12 cellular contexts compared by ENCODE assay signal in the genomic region with DNA sequence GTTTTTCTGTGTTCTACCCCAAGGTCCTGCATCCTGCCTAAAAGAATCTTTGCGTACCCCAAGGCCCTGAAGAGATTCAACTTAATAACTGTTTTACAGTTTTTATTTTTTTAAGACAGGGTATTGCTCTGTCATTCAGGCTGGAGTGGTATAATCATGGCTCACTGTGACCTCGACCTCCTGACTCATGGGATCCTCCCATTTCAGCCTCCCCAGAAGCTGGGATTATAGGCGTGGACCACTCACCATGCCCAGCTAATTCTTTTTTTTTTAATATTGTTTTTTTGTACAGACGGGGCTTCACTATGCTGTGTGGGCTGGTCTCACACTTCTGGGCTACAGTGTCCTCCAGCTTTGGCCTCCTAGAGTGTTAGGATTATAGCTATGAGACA. TPM values are rescaled to one million over a fixed set of nuclear protein-coding genes. Genes with fewer than 3 reads are reported as not detected.
DNase-seq lines count a peak whose midpoint lies in the region; ATAC-seq and TF ChIP-seq lines count a peak whose summit lies in the region.
"Had no signal": no experiment of that assay in that cellular context is flagged by ENCODE, and none has a peak within 500 bp of the region (broad histone marks: within the 10 kb centered on the region; RNA-seq: fewer than 3 reads in every experiment).

No MANE protein-coding gene starts in this region.

- H3K4me1 ChIP-seq in DOHH2 (ENCODE audit: control insufficient read depth, low read length) (peaks cover 12% of the 10 kb centered on the region), adipocyte (ENCODE audit: control insufficient read depth, insufficient read depth, low read length) (peaks cover 47% of the 10 kb centered on the region)

- peak overlapping the region; percentile 15 to 90 (median 74) for H3K4me3 Mint-ChIP-seq in naive B cell

- peaks cover 25 to 43% (median 25%) of the 10 kb centered on the region in 3 donors for H3K4me1 Mint-ChIP-seq in naive B cell

- peak overlapping the region; percentile 26; the same call in 1 of the 2 replicates for H3K27ac ChIP-seq in DOHH2 (ENCODE audit: low read depth, low read length)

- H3K27me3 ChIP-seq in DOHH2 (ENCODE audit: control insufficient read depth, low read length) = no peaks in the 10 kb centered on the region
- no peaks in the 10 kb centered on the region for H3K27me3 ChIP-seq in MG63
- no peaks in the 10 kb centered on the region for H3K27me3 ChIP-seq in adipocyte (replicated peaks; ENCODE audit: control insufficient read depth, insufficient read depth, low read length)

- TF ChIP-seq CTCF in DOHH2 (IDR thresholded peaks at IDR 0.05; ENCODE audit: low read depth, low read length, poor library complexity, severe bottlenecking) = no peak

- peak overlapping the region; percentile 76 to 97 (median 92) for H3K27ac Mint-ChIP-seq in naive B cell

- H3K9me3 Mint-ChIP-seq in naive B cell = no peaks in the 10 kb centered on the region
- H3K9me3 Mint-ChIP-seq: activated naive CD4-positive, alpha-beta T cell treated with anti-CD3 and anti-CD28 coated beads, Interleukin-2, amount 50 U/mL, for 72 hours had no signal

- H3K36me3 Mint-ChIP-seq in naive B cell = peaks cover 6 to 7% of the 10 kb centered on the region in 2 donors

- no peaks in the 10 kb centered on the region for H3K9me2 ChIP-seq in DOHH2 (replicated peaks; ENCODE audit: control insufficient read depth, low read length)

- ATAC-seq in naive B cell (ENCODE audit: low read depth in 2 of 2) (peak in 1 of 2 donors; percentile 29), SK-N-SH treated with all-trans-retinoic acid at 6 μM for 48 hours (no peak), HG03439 (IDR thresholded peaks at IDR 0.05; ENCODE audit: unreplicated experiment) (no peak), GM18868 (IDR thresholded peaks at IDR 0.05; ENCODE audit: unreplicated experiment) (no peak)

- DNase-seq in MG63 (peak; percentile 73), adipocyte (ENCODE audit: low read depth) (peak; percentile 19), naive B cell (no peak)
- no peak for DNase-seq in stimulated activated CD4-positive, alpha-beta T cell treated with anti-CD3 and anti-CD28 coated beads, Interleukin-2, amount 100 ng/mL, for 24 hours
- DNase-seq: DND-41, NCI-H1048, NCI-H2227 treated with DMSO at 0.1 percent for 48 hours had no signal

- peaks cover 5% of the 10 kb centered on the region for H3F3A ChIP-seq in DOHH2 (ENCODE audit: control insufficient read depth, insufficient read depth)

- H3K36me3 ChIP-seq in DOHH2 (ENCODE audit: control insufficient read depth, low read length) (peaks cover 72% of the 10 kb centered on the region), MG63 (peaks cover 97% of the 10 kb centered on the region), adipocyte (ENCODE audit: control insufficient read depth, insufficient read depth, low read length, severe bottlenecking) (peaks cover 84% of the 10 kb centered on the region)

- H3K9me3 ChIP-seq in DOHH2 (ENCODE audit: control insufficient read depth, insufficient read depth, low read length) = no peaks in the 10 kb centered on the region
- no peaks in the 10 kb centered on the region for H3K9me3 ChIP-seq in MG63
- H3K9me3 ChIP-seq in adipocyte (ENCODE audit: control insufficient read depth, low read length) = no peaks in the 10 kb centered on the region

- H3K4me2 ChIP-seq in DOHH2 (ENCODE audit: low read length) = 0 out of 2 replicates have a peak overlapping the region, but pooled peaks have one; percentile 7

- H3K9ac ChIP-seq in adipocyte (ENCODE audit: low read length) = peak overlapping the region; percentile 35

- H3K4me3 ChIP-seq in DOHH2 (ENCODE audit: low read length) (no peak overlapping the region), MG63 (no peak overlapping the region), adipocyte (ENCODE audit: low read length) (no peak overlapping the region)

- no peaks in the 10 kb centered on the region for H3K27me3 Mint-ChIP-seq in naive B cell

- H4K20me1 ChIP-seq in DOHH2 (ENCODE audit: control insufficient read depth, insufficient read depth, low read depth, low read length) = no peaks in the 10 kb centered on the region

- H3K79me2 ChIP-seq in DOHH2 (ENCODE audit: control insufficient read depth, low read length) = no peaks in the 10 kb centered on the region

TF ChIP-seq in SK-N-SH treated with all-trans-retinoic acid at 6 μM for 48 hours, 23 proteins besides CTCF, POLR2A, EP300 and RAD21:
- TF ChIP-seq, protein P1, sequence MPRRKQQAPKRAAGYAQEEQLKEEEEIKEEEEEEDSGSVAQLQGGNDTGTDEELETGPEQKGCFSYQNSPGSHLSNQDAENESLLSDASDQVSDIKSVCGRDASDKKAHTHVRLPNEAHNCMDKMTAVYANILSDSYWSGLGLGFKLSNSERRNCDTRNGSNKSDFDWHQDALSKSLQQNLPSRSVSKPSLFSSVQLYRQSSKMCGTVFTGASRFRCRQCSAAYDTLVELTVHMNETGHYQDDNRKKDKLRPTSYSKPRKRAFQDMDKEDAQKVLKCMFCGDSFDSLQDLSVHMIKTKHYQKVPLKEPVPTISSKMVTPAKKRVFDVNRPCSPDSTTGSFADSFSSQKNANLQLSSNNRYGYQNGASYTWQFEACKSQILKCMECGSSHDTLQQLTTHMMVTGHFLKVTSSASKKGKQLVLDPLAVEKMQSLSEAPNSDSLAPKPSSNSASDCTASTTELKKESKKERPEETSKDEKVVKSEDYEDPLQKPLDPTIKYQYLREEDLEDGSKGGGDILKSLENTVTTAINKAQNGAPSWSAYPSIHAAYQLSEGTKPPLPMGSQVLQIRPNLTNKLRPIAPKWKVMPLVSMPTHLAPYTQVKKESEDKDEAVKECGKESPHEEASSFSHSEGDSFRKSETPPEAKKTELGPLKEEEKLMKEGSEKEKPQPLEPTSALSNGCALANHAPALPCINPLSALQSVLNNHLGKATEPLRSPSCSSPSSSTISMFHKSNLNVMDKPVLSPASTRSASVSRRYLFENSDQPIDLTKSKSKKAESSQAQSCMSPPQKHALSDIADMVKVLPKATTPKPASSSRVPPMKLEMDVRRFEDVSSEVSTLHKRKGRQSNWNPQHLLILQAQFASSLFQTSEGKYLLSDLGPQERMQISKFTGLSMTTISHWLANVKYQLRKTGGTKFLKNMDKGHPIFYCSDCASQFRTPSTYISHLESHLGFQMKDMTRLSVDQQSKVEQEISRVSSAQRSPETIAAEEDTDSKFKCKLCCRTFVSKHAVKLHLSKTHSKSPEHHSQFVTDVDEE (CRISPR knock-in tag; IDR thresholded peaks at IDR 0.05) = no peak
- TF ChIP-seq ZNF70 (CRISPR knock-in tag; IDR thresholded peaks at IDR 0.05) (no peak), ZC3H10 (CRISPR knock-in tag; IDR thresholded peaks at IDR 0.05) (no peak), RARB (CRISPR knock-in tag; IDR thresholded peaks at IDR 0.05) (no peak), SNAI2 (CRISPR knock-in tag; IDR thresholded peaks at IDR 0.05) (no peak), ESRRG (CRISPR knock-in tag; IDR thresholded peaks at IDR 0.05) (no peak), ARNTL (CRISPR knock-in tag; IDR thresholded peaks at IDR 0.05; ENCODE audit: borderline replicate concordance, low read depth) (no peak), ZNF565 (CRISPR knock-in tag; conservative IDR thresholded peaks at IDR 0.05; ENCODE audit: low read depth) (no peak), GLIS3 (CRISPR knock-in tag; IDR thresholded peaks at IDR 0.05) (no peak), ZFP3 (CRISPR knock-in tag; IDR thresholded peaks at IDR 0.05) (no peak), PPARA (CRISPR knock-in tag; IDR thresholded peaks at IDR 0.05; ENCODE audit: borderline replicate concordance) (no peak), BACH2 (CRISPR knock-in tag; IDR thresholded peaks at IDR 0.05; ENCODE audit: borderline replicate concordance) (no peak), TCF4 (CRISPR knock-in tag; IDR thresholded peaks at IDR 0.05; ENCODE audit: borderline replicate concordance) (no peak), TOX (CRISPR knock-in tag; IDR thresholded peaks at IDR 0.05; ENCODE audit: borderline replicate concordance) (no peak)
- TF ChIP-seq, protein P2, sequence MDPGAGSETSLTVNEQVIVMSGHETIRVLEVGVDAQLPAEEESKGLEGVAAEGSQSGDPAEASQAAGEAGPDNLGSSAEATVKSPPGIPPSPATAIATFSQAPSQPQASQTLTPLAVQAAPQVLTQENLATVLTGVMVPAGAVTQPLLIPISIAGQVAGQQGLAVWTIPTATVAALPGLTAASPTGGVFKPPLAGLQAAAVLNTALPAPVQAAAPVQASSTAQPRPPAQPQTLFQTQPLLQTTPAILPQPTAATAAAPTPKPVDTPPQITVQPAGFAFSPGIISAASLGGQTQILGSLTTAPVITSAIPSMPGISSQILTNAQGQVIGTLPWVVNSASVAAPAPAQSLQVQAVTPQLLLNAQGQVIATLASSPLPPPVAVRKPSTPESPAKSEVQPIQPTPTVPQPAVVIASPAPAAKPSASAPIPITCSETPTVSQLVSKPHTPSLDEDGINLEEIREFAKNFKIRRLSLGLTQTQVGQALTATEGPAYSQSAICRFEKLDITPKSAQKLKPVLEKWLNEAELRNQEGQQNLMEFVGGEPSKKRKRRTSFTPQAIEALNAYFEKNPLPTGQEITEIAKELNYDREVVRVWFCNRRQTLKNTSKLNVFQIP (CRISPR knock-in tag; IDR thresholded peaks at IDR 0.05; ENCODE audit: borderline replicate concordance, low read depth) = no peak
- TF ChIP-seq, protein P3, sequence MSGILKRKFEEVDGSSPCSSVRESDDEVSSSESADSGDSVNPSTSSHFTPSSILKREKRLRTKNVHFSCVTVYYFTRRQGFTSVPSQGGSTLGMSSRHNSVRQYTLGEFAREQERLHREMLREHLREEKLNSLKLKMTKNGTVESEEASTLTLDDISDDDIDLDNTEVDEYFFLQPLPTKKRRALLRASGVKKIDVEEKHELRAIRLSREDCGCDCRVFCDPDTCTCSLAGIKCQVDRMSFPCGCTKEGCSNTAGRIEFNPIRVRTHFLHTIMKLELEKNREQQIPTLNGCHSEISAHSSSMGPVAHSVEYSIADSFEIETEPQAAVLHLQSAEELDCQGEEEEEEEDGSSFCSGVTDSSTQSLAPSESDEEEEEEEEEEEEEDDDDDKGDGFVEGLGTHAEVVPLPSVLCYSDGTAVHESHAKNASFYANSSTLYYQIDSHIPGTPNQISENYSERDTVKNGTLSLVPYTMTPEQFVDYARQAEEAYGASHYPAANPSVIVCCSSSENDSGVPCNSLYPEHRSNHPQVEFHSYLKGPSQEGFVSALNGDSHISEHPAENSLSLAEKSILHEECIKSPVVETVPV (CRISPR knock-in tag; IDR thresholded peaks at IDR 0.05) = no peak

RNA-seq across cellular contexts. Expression of a gene that starts 9.3 kb away (rescaled TPM):
- total RNA-seq in MG63 (2014; rRNA removed; shearing (Covaris generic); ENCODE audit: low replicate concordance) = 25.6 and 41.7 TPM in 2 replicates
- 10 to 100 TPM; 12.5 to 31.2 (median 15.1) TPM for polyA plus RNA-seq in naive B cell (ENCODE audit: low read depth in 6 of 6)

RNA-seq across cellular contexts. Expression of a gene that starts 33.3 kb away (rescaled TPM):
- 0.12 TPM in 1 of 2 replicates, not detected in the other for total RNA-seq in MG63 (2014; rRNA removed; shearing (Covaris generic); ENCODE audit: low replicate concordance)
- polyA plus RNA-seq in naive B cell (ENCODE audit: low read depth in 6 of 6) = under 1 TPM in 5 of 6 donors, not detected in 1; 0.17 to 0.59 (median 0.39) TPM

RNA-seq across cellular contexts. Expression of a gene that starts 48.9 kb away (rescaled TPM):
- total RNA-seq in MG63 (2014; rRNA removed; shearing (Covaris generic); ENCODE audit: low replicate concordance) = 5,061 and 6,321 TPM in 2 replicates
- 1,000 to 10,000 TPM in 1 of 6 donors, 100 to 1,000 TPM in 5; 664 to 1,094 (median 872) TPM for polyA plus RNA-seq in naive B cell (ENCODE audit: low read depth in 6 of 6)

Comparison
In these comparisons a context has a peak if more than half of its experiments do, and no peak if none do; other contexts are left out.
1. DNase-seq: peak in MG63 (single experiment) and adipocyte (single experiment); none in naive B cell (single experiment) and stimulated activated CD4-positive, alpha-beta T cell treated with anti-CD3 and anti-CD28 coated beads, Interleukin-2, amount 100 ng/mL, for 24 hours (0 of 2).